ENCODE assay signal across 9 cellular contexts in the genomic region with DNA sequence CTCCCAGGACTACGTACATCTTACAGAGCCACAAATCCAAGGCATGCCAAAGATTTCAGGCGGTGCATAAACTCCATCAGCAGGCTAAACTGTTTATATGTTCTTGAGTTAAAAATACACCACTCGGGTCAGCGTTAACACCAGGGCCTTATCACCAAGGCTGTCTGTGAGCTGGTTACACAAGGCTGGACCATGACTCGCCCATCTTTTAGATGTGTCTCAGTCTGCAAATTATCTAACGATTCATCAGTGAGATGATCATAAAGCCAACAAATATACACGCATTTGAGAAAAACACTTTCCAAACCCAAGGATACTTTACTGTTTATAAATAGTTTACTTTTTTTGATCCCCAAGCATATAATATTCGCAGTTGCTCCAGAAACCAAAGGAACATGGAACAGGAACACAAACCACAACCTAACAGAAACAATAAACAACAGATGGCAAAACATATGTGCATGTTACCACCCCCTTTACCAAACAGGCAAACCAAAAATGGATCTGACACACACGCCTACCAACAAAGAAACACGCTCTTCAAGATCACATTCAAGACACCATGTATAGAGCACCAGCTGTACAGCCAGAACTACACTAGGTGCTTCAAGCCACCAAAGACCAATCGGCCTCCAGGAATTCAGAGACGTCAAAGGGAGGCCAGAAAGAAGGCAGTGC. TPM values are rescaled to one million over a fixed set of nuclear protein-coding genes. Genes with fewer than 3 reads are reported as not detected.
DNase-seq lines count a peak whose midpoint lies in the region; ATAC-seq, FAIRE-seq and TF ChIP-seq lines count a peak whose summit lies in the region.
"Had no signal": no experiment of that assay in that cellular context is flagged by ENCODE, and none has a peak within 500 bp of the region (broad histone marks: within the 10 kb centered on the region; RNA-seq: fewer than 3 reads in every experiment).

No MANE protein-coding gene starts in this region.

- H3K36me3 ChIP-seq in pancreas, result no peaks in the 10 kb centered on the region

- H3K4me1 ChIP-seq in pancreas, result peaks cover 64 to 83% (median 68%) of the 10 kb centered on the region in 3 donors

- TF ChIP-seq CTCF in fibroblast of mammary gland (conservative IDR thresholded peaks at IDR 0.05; ENCODE audit: control insufficient read depth, insufficient read depth, low read depth, low read length) (no peak), pancreas (IDR thresholded peaks at IDR 0.05) (no peak)

- no peak overlapping the region for H3K4me3 ChIP-seq in fibroblast of mammary gland (ENCODE audit: control insufficient read depth, low read depth, low read length)
- H3K4me3 ChIP-seq in pancreas, result no peak overlapping the region

- peak overlapping the region in 2 of 4 donors; percentile 53 to 86 for H3K27ac ChIP-seq in pancreas

- intact Hi-C loops in pancreas (cut with DNase I), result no loop called here

- DNase-seq in DMS 273 treated with DMSO at 0.1 percent for 48 hours (lab: John Stamatoyannopoulos, UW), result peak; percentile 95
- peak; percentile 53 for DNase-seq in NCI-H82 treated with DMSO at 0.1 percent for 48 hours (lab: John Stamatoyannopoulos, UW; ENCODE audit: unreplicated experiment)
- DNase-seq in fibroblast of mammary gland (ENCODE audit: low read depth), result peak; percentile 78
- no peak for DNase-seq in pancreas
- DNase-seq: DMS53 had no signal

- peak; percentile 20 for FAIRE-seq in pancreas (lab: Jason Lieb, UNC)

- no peaks in the 10 kb centered on the region for H3K27me3 ChIP-seq in pancreas

- no peaks in the 10 kb centered on the region for H3K9me3 ChIP-seq in pancreas

- WGBS in pancreas, 2 donors, result 39 to 44% methylated on average over 12 of the region's 12 CpGs

- ATAC-seq in pancreas (no peak), GM21737 (IDR thresholded peaks at IDR 0.05; ENCODE audit: unreplicated experiment) (no peak), HG02884 (IDR thresholded peaks at IDR 0.05; ENCODE audit: unreplicated experiment) (no peak), GM18517 (IDR thresholded peaks at IDR 0.05; ENCODE audit: unreplicated experiment) (no peak), HG03139 (IDR thresholded peaks at IDR 0.05; ENCODE audit: unreplicated experiment) (no peak)

RNA-seq across cellular contexts. Expression of a gene that starts 15.4 kb away (rescaled TPM):
- 100 to 1,000 TPM in 1 of 6 donors, 10 to 100 TPM in 5; 57.8 to 104 (median 80.5) TPM for total RNA-seq in pancreas
- polyA plus RNA-seq in pancreas, result 10 to 100 TPM; 32.7 to 35.8 TPM

Comparison
In these comparisons a context has a peak if more than half of its experiments do, and no peak if none do; other contexts are left out.
1. DNase-seq: peak in DMS 273 treated with DMSO at 0.1 percent for 48 hours (single experiment), NCI-H82 treated with DMSO at 0.1 percent for 48 hours (single experiment) and fibroblast of mammary gland (single experiment); none in pancreas (0 of 6).